ENCODE assay signal across 10 cellular contexts in genomic region chr3:187975571-187976360, GRCh38.
DNase-seq lines count a peak whose midpoint lies in the region; ATAC-seq and TF ChIP-seq lines count a peak whose summit lies in the region.
"Had no signal": no experiment of that assay in that cellular context is flagged by ENCODE, and none has a peak within 500 bp of the region (broad histone marks: within the 10 kb centered on the region; RNA-seq: fewer than 3 reads in every experiment).

No MANE protein-coding gene starts in this region.

- DNase-seq in activated CD4-positive, CD25-positive, alpha-beta regulatory T cell (lab: John Stamatoyannopoulos, UW) = no peak
- DNase-seq in T-cell = peak in 1 of 34 experiments; percentile 5
- DNase-seq in fibroblast of gingiva (ENCODE audit: low read depth) = peak; percentile 58
- DNase-seq in stimulated activated effector memory CD8-positive, alpha-beta T cell treated with anti-CD3 and anti-CD28 coated beads, Interleukin-12 subunit alpha, Interleukin-12 subunit beta, amount 100 ng/mL, for 72 hours (ENCODE audit: low spot score in 2 of 2) = no peak
- no peak for DNase-seq in NCI-H2107 (lab: John Stamatoyannopoulos, UW)
- DNase-seq in GM20000 (ENCODE audit: low spot score) = no peak
- DNase-seq: 8988T, NCI-H2081 treated with DMSO at 0.1 percent for 48 hours had no signal

- no peaks in the 10 kb centered on the region for H3K36me3 Mint-ChIP-seq in T-cell
- H3K36me3 Mint-ChIP-seq in stimulated activated effector memory CD8-positive, alpha-beta T cell treated with anti-CD3 and anti-CD28 coated beads, Interleukin-12 subunit alpha, Interleukin-12 subunit beta, amount 100 ng/mL, for 72 hours = no peaks in the 10 kb centered on the region

- CTCF ChIA-PET in T-cell (lab: Charles Lee) = interaction anchor here in 1 of 2 donors (0.6 to 1.7 kb wide), 11 partner anchors 14 to 1036 kb away, joined by 3 to 8 read pairs (median 4); partner anchors contain the start of gene BCL6

- peak overlapping the region; percentile 92 to 96 for H3K27ac Mint-ChIP-seq in T-cell
- peak overlapping the region; percentile 90 for H3K27ac Mint-ChIP-seq in stimulated activated effector memory CD8-positive, alpha-beta T cell treated with anti-CD3 and anti-CD28 coated beads, Interleukin-12 subunit alpha, Interleukin-12 subunit beta, amount 100 ng/mL, for 72 hours

- TF ChIP-seq CTCF in GM20000 (IDR thresholded peaks at IDR 0.05; ENCODE audit: extremely low read depth, missing control alignments) = no peak

- H3K4me1 Mint-ChIP-seq in T-cell = peaks cover 54 to 72% (median 67%) of the 10 kb centered on the region in 3 donors
- H3K4me1 Mint-ChIP-seq in stimulated activated effector memory CD8-positive, alpha-beta T cell treated with anti-CD3 and anti-CD28 coated beads, Interleukin-12 subunit alpha, Interleukin-12 subunit beta, amount 100 ng/mL, for 72 hours = peaks cover 58% of the 10 kb centered on the region

- no peaks in the 10 kb centered on the region for H3K27me3 Mint-ChIP-seq in T-cell

- peak overlapping the region in 2 of 3 donors; percentile 22 to 71 for H3K4me3 Mint-ChIP-seq in T-cell
- H3K4me3 Mint-ChIP-seq in stimulated activated effector memory CD8-positive, alpha-beta T cell treated with anti-CD3 and anti-CD28 coated beads, Interleukin-12 subunit alpha, Interleukin-12 subunit beta, amount 100 ng/mL, for 72 hours = peak overlapping the region; percentile 60

- ATAC-seq in activated CD4-positive, CD25-positive, alpha-beta regulatory T cell treated with anti-CD3 and anti-CD28 coated beads, Interleukin-2, amount 50 U/mL, for 24 hours = peak; percentile 34 to 40
- ATAC-seq in T-cell (replicated peaks in 1 of 4) (no peak), HG03280 (IDR thresholded peaks at IDR 0.05; ENCODE audit: unreplicated experiment) (no peak)
- peak; percentile 70 for ATAC-seq in stimulated activated effector memory CD8-positive, alpha-beta T cell treated with anti-CD3 and anti-CD28 coated beads, Interleukin-12 subunit alpha, Interleukin-12 subunit beta, amount 100 ng/mL, for 72 hours

- peaks cover 0 to 4% (median 0%) of the 10 kb centered on the region in 3 donors for H3K9me3 Mint-ChIP-seq in T-cell
- H3K9me3 Mint-ChIP-seq in stimulated activated effector memory CD8-positive, alpha-beta T cell treated with anti-CD3 and anti-CD28 coated beads, Interleukin-12 subunit alpha, Interleukin-12 subunit beta, amount 100 ng/mL, for 72 hours = peaks cover 3% of the 10 kb centered on the region

- POLR2A ChIA-PET in T-cell (lab: Charles Lee) = interaction anchor here (0.6 kb wide), 2 partner anchors 27 to 746 kb away, joined by 3 read pairs; no protein-coding TSS in a partner anchor

Comparison
In these comparisons a context has a peak if more than half of its experiments do, and no peak if none do; other contexts are left out.
1. ATAC-seq: peak in activated CD4-positive, CD25-positive, alpha-beta regulatory T cell treated with anti-CD3 and anti-CD28 coated beads, Interleukin-2, amount 50 U/mL, for 24 hours (2 of 2) and stimulated activated effector memory CD8-positive, alpha-beta T cell treated with anti-CD3 and anti-CD28 coated beads, Interleukin-12 subunit alpha, Interleukin-12 subunit beta, amount 100 ng/mL, for 72 hours (single experiment); none in T-cell (0 of 4) and HG03280 (single experiment).